8 cellular contexts compared by ENCODE assay signal in the genomic region with DNA sequence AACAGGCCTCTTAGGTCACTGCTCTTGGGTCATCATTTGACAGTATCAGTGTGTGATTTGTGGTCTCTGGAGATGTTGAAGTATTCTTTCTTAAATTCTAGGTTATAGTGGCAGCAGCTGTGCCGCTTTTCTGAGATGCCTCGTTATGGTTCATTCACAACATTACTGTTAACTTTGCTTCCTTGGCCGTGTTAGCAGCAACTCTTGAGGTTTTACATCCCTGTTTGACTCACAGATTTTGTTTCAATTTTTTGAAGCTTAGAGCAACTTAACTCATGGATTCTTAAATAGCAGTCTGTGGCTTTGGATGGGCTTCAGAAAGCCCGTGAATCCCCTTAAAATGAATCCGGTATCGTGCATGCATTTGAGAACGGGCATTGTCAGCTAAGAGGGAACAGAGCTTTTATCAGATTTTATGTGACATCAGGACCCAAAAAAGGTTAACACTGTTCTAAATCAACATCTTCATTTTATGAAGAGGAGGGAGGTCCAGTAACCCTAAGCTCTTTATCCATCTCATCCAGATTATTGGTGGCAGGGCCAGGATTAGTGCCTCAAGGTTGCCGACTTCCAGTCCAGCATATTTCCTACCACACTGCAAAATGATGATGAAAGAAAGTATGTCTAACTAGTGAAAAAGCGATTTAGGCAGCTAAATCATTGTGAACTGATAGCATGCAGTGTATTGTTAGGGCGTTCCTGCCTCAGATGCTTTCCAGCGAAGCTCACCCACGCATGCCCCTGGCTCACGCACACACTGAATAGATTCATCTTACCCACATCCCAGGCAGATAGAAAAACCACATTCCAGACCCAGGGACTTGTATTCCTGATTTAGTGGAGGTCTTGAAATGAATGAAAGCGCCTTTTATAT. TPM values are rescaled to one million over a fixed set of nuclear protein-coding genes. Genes with fewer than 3 reads are reported as not detected.
A peak's percentile ranks its signal among the peaks of the same experiment; 100 is the strongest.
DNase-seq lines count a peak whose midpoint lies in the region; ATAC-seq and TF ChIP-seq lines count a peak whose summit lies in the region.

No MANE protein-coding gene starts in this region.

- H3K4me3 Mint-ChIP-seq in GM23338 = peak overlapping the region; percentile 5
- peak overlapping the region; percentile 91 for H3K4me3 Mint-ChIP-seq in T-helper 2 cell treated with Interferon-gamma antibody and Interleukin-4, amounts not matched to agents 5 μg/mL and 100 μg/mL, for 36 hours

- peaks cover 26% of the 10 kb centered on the region for H3K36me3 ChIP-seq in GM23338 (ENCODE audit: insufficient read depth)

- H3K4me3 ChIP-seq in GM23338 (peak overlapping the region; percentile 98), fibroblast of mammary gland (ENCODE audit: control insufficient read depth, low read depth, low read length) (no peak overlapping the region), skin epidermis (peak overlapping the region in 4 of 7 experiments; percentile 6 to 77 (median 66))

- H3K27ac ChIP-seq in GM23338 (ENCODE audit: low read depth) (no peak overlapping the region), skin epidermis (peak overlapping the region in 7 of 21 experiments; percentile 6 to 96 (median 18))

- no peak overlapping the region for H2AFZ ChIP-seq in GM23338

- H3K36me3 Mint-ChIP-seq in GM23338 (ENCODE audit: low read depth) = peaks cover 54% of the 10 kb centered on the region
- peaks cover 81% of the 10 kb centered on the region for H3K36me3 Mint-ChIP-seq in T-helper 2 cell treated with Interferon-gamma antibody and Interleukin-4, amounts not matched to agents 5 μg/mL and 100 μg/mL, for 36 hours (ENCODE audit: low read depth)

- H3K9me2 ChIP-seq in GM23338 (ENCODE audit: insufficient read depth) = no peaks in the 10 kb centered on the region

- peak overlapping the region; percentile 92 for H3K4me2 ChIP-seq in GM23338

- TF ChIP-seq CTCF in GM23338 (conservative IDR thresholded peaks at IDR 0.05; ENCODE audit: low read depth in 2 of 2) (no peak), fibroblast of mammary gland (conservative IDR thresholded peaks at IDR 0.05; ENCODE audit: control insufficient read depth, insufficient read depth, low read depth, low read length) (no peak)

- DNase-seq in GM23338 (ENCODE audit: low spot score) (no peak), fibroblast of mammary gland (ENCODE audit: low read depth) (peak; percentile 65), GDM1 (lab: John Stamatoyannopoulos, UW) (no peak), SIG-M5 treated with dmso at 0.1 percent for 504 hours (lab: John Stamatoyannopoulos, UW; ENCODE audit: unreplicated experiment) (no peak), LoVo (ENCODE audit: low spot score) (no peak)
- DNase-seq in T-helper 2 cell treated with Interferon-gamma antibody and Interleukin-4, amounts not matched to agents 5 μg/mL and 100 μg/mL, for 36 hours (ENCODE audit: low spot score) = no peak

- peaks cover 24% of the 10 kb centered on the region for H3K27me3 ChIP-seq in GM23338 (ENCODE audit: insufficient read depth)

- ATAC-seq in GM23338 = no peak
- ATAC-seq in HG03025 (IDR thresholded peaks at IDR 0.05; ENCODE audit: low FRiP score, unreplicated experiment) = no peak

- H3F3A ChIP-seq in GM23338 (replicated peaks; ENCODE audit: low read depth) = no peaks in the 10 kb centered on the region

- H3K27me3 Mint-ChIP-seq in GM23338 (ENCODE audit: insufficient read depth, low read depth, poor library complexity) = peaks cover 9% of the 10 kb centered on the region
- peaks cover 14% of the 10 kb centered on the region for H3K27me3 Mint-ChIP-seq in T-helper 2 cell treated with Interferon-gamma antibody and Interleukin-4, amounts not matched to agents 5 μg/mL and 100 μg/mL, for 36 hours (ENCODE audit: low read depth)

- peaks cover 88% of the 10 kb centered on the region for H3K79me2 ChIP-seq in GM23338 (replicated peaks; ENCODE audit: insufficient read depth)

- H4K20me1 ChIP-seq in GM23338 (replicated peaks; ENCODE audit: insufficient read depth) = peaks cover 33% of the 10 kb centered on the region

- H3K9me3 Mint-ChIP-seq in GM23338 = no peaks in the 10 kb centered on the region
- H3K9me3 Mint-ChIP-seq in T-helper 2 cell treated with Interferon-gamma antibody and Interleukin-4, amounts not matched to agents 5 μg/mL and 100 μg/mL, for 36 hours = no peaks in the 10 kb centered on the region

- H3K4me1 ChIP-seq in GM23338 (ENCODE audit: insufficient read depth) = peaks cover 34% of the 10 kb centered on the region

- H3K4me1 Mint-ChIP-seq in GM23338 = peaks cover 40% of the 10 kb centered on the region
- H3K4me1 Mint-ChIP-seq in T-helper 2 cell treated with Interferon-gamma antibody and Interleukin-4, amounts not matched to agents 5 μg/mL and 100 μg/mL, for 36 hours (ENCODE audit: low read depth) = peaks cover 72% of the 10 kb centered on the region

- H3K27ac Mint-ChIP-seq in GM23338 = no peak overlapping the region
- no peak overlapping the region for H3K27ac Mint-ChIP-seq in T-helper 2 cell treated with Interferon-gamma antibody and Interleukin-4, amounts not matched to agents 5 μg/mL and 100 μg/mL, for 36 hours

TF ChIP-seq in GM23338, 12 proteins besides CTCF, POLR2A, EP300 and RAD21 (continues in another document):
- no peak for TF ChIP-seq CREB1 (CRISPR knock-in tag; IDR thresholded peaks at IDR 0.05; ENCODE audit: low read depth)
- no peak for TF ChIP-seq POLR2AphosphoS5 (IDR thresholded peaks at IDR 0.05; ENCODE audit: low read depth)
- TF ChIP-seq ZNF331 (CRISPR knock-in tag; IDR thresholded peaks at IDR 0.05; ENCODE audit: low read depth) = no peak
- TF ChIP-seq REST (IDR thresholded peaks at IDR 0.05; ENCODE audit: unreplicated experiment) = no peak
- no peak for TF ChIP-seq JUNB (IDR thresholded peaks at IDR 0.05; ENCODE audit: unreplicated experiment)
- TF ChIP-seq EZH2 (IDR thresholded peaks at IDR 0.05; ENCODE audit: low read depth, unreplicated experiment) = no peak
- TF ChIP-seq ETS1 (IDR thresholded peaks at IDR 0.05) = no peak
- TF ChIP-seq STAT1 (IDR thresholded peaks at IDR 0.05; ENCODE audit: unreplicated experiment) = no peak
- TF ChIP-seq NANOG (IDR thresholded peaks at IDR 0.05; ENCODE audit: borderline replicate concordance) = no peak

RNA-seq across cellular contexts. Expression of gene TRIB2, which starts 5.1 kb away (rescaled TPM):
- 86.6 and 109 TPM in 2 replicates for total RNA-seq in GM23338 (2014; rRNA removed; shearing (Covaris generic))
- polyA plus RNA-seq in GM23338 (2016; fragmentation: Nextera tagmentation; extraction: Ambion mirVana) = 34.9 and 40.3 TPM in 2 replicates
